ENCODE assay signal across 1 cellular context in the genomic region with DNA sequence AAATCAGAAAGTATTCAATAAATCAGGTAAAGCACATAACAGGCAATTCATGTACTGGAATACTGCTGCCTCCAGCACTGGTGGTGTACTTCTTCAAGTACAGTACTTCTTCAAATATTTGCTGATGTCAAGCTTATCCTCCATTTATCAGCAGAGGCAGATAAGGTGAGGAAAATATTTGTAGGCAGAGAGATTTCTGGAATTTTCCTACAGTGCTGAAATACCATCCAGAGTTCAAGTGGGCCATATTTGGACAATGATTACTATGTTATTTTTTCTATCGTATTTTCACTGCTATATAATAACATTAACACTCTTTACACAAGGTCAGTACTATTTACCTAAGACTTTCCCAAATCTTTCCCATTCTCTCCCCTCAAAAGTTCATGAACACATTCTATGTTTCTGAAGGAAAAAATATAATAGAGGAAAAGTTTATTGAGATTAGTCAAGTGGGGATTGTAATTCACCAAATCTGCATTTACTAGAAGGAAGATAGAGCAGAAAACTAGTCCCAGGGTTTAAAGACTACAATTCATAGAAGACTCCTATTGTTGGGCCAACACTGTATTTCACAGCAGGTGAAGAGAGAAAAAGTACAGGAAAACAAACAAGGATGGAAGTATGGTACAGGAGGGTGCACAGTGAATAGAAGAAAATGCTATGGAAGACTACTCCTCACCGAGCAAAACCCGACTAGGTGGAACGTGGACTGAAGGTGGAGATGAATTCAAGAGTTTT.
TF ChIP-seq lines count a peak whose summit lies in the region.

No MANE protein-coding gene starts in this region.

TF ChIP-seq in IMR-90, 13 proteins besides CTCF, POLR2A, EP300 and RAD21:
- TF ChIP-seq BHLHE40 (IDR thresholded peaks at IDR 0.05; ENCODE audit: low read depth, low read length) (no peak), CHD1 (IDR thresholded peaks at IDR 0.05; ENCODE audit: low read depth, low read length) (no peak), MAFK (IDR thresholded peaks at IDR 0.05; ENCODE audit: low read depth, low read length) (peak; percentile 28; the same call in 1 of the 2 replicates)
